In the genomic region with DNA sequence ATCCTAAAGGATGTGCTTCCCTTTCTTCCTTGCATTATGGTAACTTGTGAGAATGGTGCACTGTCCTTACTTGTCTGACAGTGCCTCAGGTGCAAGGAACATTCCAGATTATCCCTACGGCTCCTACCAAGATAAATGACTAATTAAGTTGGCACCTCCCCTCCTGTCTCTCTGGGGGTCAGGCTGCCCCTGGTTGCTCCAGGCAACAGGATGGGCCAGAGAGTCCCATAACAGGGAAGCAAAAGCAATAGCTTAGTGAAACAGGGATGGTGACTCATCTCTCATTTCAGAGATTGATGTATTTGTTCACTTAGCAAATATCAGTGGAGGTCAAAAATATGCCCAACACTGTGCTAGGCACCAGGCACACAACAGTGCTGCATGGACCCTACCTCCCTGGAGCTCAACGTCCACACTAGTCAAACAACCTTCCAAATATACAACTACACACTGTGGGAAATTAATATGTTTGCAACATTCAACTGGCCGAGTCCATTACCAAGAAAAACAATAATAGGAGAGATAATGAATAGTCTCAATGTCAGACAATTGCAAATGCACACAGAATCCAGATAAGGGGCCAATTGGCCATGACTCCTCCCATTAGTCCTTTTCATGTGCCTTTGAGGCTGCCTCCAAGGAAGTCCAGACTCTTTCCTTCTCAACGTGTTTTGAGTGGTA, we compare ENCODE assay signal across 24 cellular contexts.
DNase-seq lines count a peak whose midpoint lies in the region; ATAC-seq, FAIRE-seq and TF ChIP-seq lines count a peak whose summit lies in the region.
"Had no signal": no experiment of that assay in that cellular context is flagged by ENCODE, and none has a peak within 500 bp of the region (broad histone marks: within the 10 kb centered on the region; RNA-seq: fewer than 3 reads in every experiment).

No MANE protein-coding gene starts in this region.

- H3K9me2 ChIP-seq in PC-3 (replicated peaks; ENCODE audit: low read length), result no peaks in the 10 kb centered on the region

- peaks cover 32% of the 10 kb centered on the region for H3K27me3 ChIP-seq in PC-3 (ENCODE audit: low read length)
- H3K27me3 ChIP-seq: pancreas, right atrium auricular region had no signal

- TF ChIP-seq EP300 in A549 (IDR thresholded peaks at IDR 0.05), result no peak

- no peaks in the 10 kb centered on the region for H3F3A ChIP-seq in PC-3 (ENCODE audit: low read length, unreplicated experiment)

- TF ChIP-seq RAD21 in A549 (conservative IDR thresholded peaks at IDR 0.05 in 1 of 2, IDR thresholded peaks at IDR 0.05 in 1 of 2), result no peak

- H3K4me1 ChIP-seq in A549 (peaks cover 5% of the 10 kb centered on the region; the same call in 2 of the 3 replicates), PC-3 (ENCODE audit: insufficient read depth, low read length) (peaks cover 17% of the 10 kb centered on the region)
- H3K4me1 ChIP-seq: lower lobe of right lung, pancreas, right atrium auricular region had no signal

- no peak for TF ChIP-seq POLR2A in A549 (IDR thresholded peaks at IDR 0.05; ENCODE audit: low read length)

- WGBS in A549 (ENCODE audit: missing lambda C conversion rate), result 21% methylated on average over 4 of the region's 4 CpGs

- no peaks in the 10 kb centered on the region for H3K79me2 ChIP-seq in PC-3 (ENCODE audit: low read length)

- no peak overlapping the region for H2AFZ ChIP-seq in PC-3 (ENCODE audit: low read length)

- intact Hi-C loops in PC-3 (cut with micrococcal nuclease), result no loop called here

- no peaks in the 10 kb centered on the region for H3K36me3 ChIP-seq in PC-3 (ENCODE audit: low read depth, low read length)
- H3K36me3 ChIP-seq: lower lobe of right lung, pancreas, right atrium auricular region had no signal

- ATAC-seq in A549, result no peak
- ATAC-seq in PC-3, result no peak
- no peak for ATAC-seq in activated CD4-positive, CD25-positive, alpha-beta regulatory T cell treated with anti-CD3 and anti-CD28 coated beads, Interleukin-2, amount 50 U/mL, for 24 hours
- ATAC-seq: activated T-cell treated with anti-CD3 and anti-CD28 coated beads, Interleukin-2, amount 50 U/mL, for 4 hours; lower lobe of right lung had no signal

- H3K27ac ChIP-seq in A549 (no peak overlapping the region), PC-3 (ENCODE audit: low read length) (no peak overlapping the region)
- H3K27ac ChIP-seq: C4-2B, HL-60, lower lobe of right lung, pancreas, right atrium auricular region had no signal

- no TSS peak for BruUV-seq in PC-3 (replicated peaks; lab: Mats Ljungman, UMichigan)

- H3K4me3 ChIP-seq in A549 (no peak overlapping the region), PC-3 (ENCODE audit: low read length) (no peak overlapping the region), fibroblast of pulmonary artery (replicated peaks; ENCODE audit: low read depth, low read length) (no peak overlapping the region)
- H3K4me3 ChIP-seq: lower lobe of right lung, pancreas, right atrium auricular region had no signal

- no peak for TF ChIP-seq CTCF in A549 (IDR thresholded peaks at IDR 0.05)
- TF ChIP-seq CTCF in PC-3 (conservative IDR thresholded peaks at IDR 0.05; ENCODE audit: low read depth, low read length), result no peak
- TF ChIP-seq CTCF in fibroblast of pulmonary artery (IDR thresholded peaks at IDR 0.05; ENCODE audit: low read length, missing control alignments), result no peak

- FAIRE-seq in A549 (lab: Jason Lieb, UNC), result no peak
- FAIRE-seq: D721Med, GM19239, kidney, pancreas had no signal

- no peaks in the 10 kb centered on the region for H4K20me1 ChIP-seq in PC-3 (ENCODE audit: low read length)

- CTCF ChIA-PET in A549 (lab: Yijun Ruan, JAX), result interaction anchor here (1.3 to 1.6 kb wide), 2 partner anchors 9 to 14 kb away, joined by 4 to 7 read pairs; no protein-coding TSS in a partner anchor
- CTCF ChIA-PET in PC-3 (lab: Charles Lee), result no interaction called here

- DNase-seq in A549 (ENCODE audit: low read depth in 1 of 2, low spot score in 1 of 2), result no peak
- DNase-seq in EH (ENCODE audit: low read depth), result peak; percentile 34
- DNase-seq in PC-3, result peak; percentile 23
- DNase-seq in fibroblast of pulmonary artery (ENCODE audit: low read depth), result peak; percentile 33
- DNase-seq in NCI-H1417 treated with DMSO at 0.1 percent for 48 hours (lab: John Stamatoyannopoulos, UW), result no peak
- no peak for DNase-seq in NCI-H526 treated with DMSO at 0.1 percent for 48 hours (lab: John Stamatoyannopoulos, UW)
- DNase-seq: activated CD4-positive, alpha-beta T cell treated with anti-CD3 and anti-CD28 coated beads for 1 hour; activated naive CD4-positive, alpha-beta T cell treated with anti-CD3 and anti-CD28 coated beads, Interleukin-2, amount 10 ng/mL, durations not matched to agents 7 days and 5 days; activated T-cell treated with anti-CD3 and anti-CD28 coated beads, Interleukin-2, amount 50 U/mL, for 4 hours; HCEC 1CT; kidney; lower lobe of right lung; NCI-H526; pancreas; SHP77 treated with DMSO at 0.1 percent for 48 hours; stimulated activated CD4-positive, alpha-beta T cell treated with anti-CD3 and anti-CD28 coated beads, Interleukin-4, amount 100 ng/mL, for 24 hours; stimulated activated naive CD4-positive, alpha-beta T cell; SW 1271 had no signal

- POLR2A ChIA-PET in A549 (lab: Yijun Ruan, JAX), result no interaction called here
- POLR2A ChIA-PET in PC-3 (lab: Charles Lee; ENCODE audit: unreplicated experiment), result no interaction called here

- H3K9me3 ChIP-seq in A549 (no peaks in the 10 kb centered on the region; the same call in 2 of the 3 replicates), PC-3 (ENCODE audit: low read length) (no peaks in the 10 kb centered on the region)
- H3K9me3 ChIP-seq: lower lobe of right lung, pancreas, right atrium auricular region had no signal

- H3K4me2 ChIP-seq in A549 (no peak overlapping the region), PC-3 (ENCODE audit: low read length) (no peak overlapping the region)

- no peak overlapping the region for H3K9ac ChIP-seq in PC-3 (ENCODE audit: low read length)

TF ChIP-seq in A549, 52 proteins besides CTCF, POLR2A, EP300 and RAD21:
- TF ChIP-seq FOSL2 (IDR thresholded peaks at IDR 0.05) (no peak), FOSL2 (CRISPR knock-in tag; IDR thresholded peaks at IDR 0.05) (peak; percentile 59), RFX5 (IDR thresholded peaks at IDR 0.05) (no peak)

Comparison
In these comparisons a context has a peak if more than half of its experiments do, and no peak if none do; other contexts are left out.
1. DNase-seq: peak in EH (single experiment), PC-3 (single experiment) and fibroblast of pulmonary artery (single experiment); none in A549 (0 of 2), NCI-H1417 treated with DMSO at 0.1 percent for 48 hours (single experiment) and NCI-H526 treated with DMSO at 0.1 percent for 48 hours (single experiment).